In the genomic region with DNA sequence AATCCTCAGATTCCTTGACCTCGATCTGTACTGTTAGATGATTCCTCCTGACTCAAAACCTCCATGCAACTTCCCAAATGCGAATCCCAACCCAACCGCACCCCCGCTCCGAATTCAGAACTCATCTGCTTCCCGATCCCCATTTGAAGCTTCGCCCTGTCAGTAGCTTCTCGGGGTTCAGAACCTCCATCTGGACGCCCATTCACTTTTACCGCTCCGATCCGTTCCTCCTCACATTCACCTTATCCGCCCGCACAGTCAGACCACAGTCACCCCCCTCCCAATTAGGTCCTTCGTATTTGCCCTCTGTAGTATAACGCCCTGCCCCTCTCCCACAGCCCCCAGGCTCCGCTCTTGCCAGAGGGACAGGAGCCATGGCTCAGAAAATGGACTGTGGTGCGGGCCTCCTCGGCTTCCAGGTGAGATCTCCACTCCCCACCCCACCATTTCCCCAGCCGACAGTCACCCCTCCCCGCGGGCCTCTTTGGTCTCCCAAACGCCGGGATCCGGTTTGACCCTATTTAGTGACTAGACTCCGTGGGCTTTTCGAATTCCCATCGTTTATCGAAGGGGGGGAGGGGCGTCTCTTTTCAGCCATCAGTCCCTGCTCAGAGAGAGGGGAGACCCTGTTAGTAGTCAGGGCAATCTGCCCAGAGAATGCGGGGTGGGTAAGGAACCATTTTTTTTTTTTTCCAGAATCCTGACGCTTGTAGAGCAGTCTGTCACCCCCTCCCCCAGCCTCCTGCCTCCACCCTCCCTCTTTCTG, we compare ENCODE assay signal across 8 cellular contexts. TPM values are rescaled to one million over a fixed set of nuclear protein-coding genes. Genes with fewer than 3 reads are reported as not detected.
DNase-seq lines count a peak whose midpoint lies in the region; ATAC-seq and TF ChIP-seq lines count a peak whose summit lies in the region.

No MANE protein-coding gene starts in this region.

- H3K36me3 ChIP-seq in adipocyte (ENCODE audit: control insufficient read depth, insufficient read depth, low read length, severe bottlenecking) (peaks cover 33% of the 10 kb centered on the region), right atrium auricular region (peaks cover 25% of the 10 kb centered on the region)

- no peaks in the 10 kb centered on the region for H3K9me3 ChIP-seq in adipocyte (ENCODE audit: control insufficient read depth, low read length)
- H3K9me3 ChIP-seq in right atrium auricular region = no peaks in the 10 kb centered on the region

- H3K4me3 ChIP-seq in adipocyte (ENCODE audit: low read length) (peak overlapping the region; percentile 85), right atrium auricular region (peak overlapping the region; percentile 60 to 63)

- H3K9ac ChIP-seq in adipocyte (ENCODE audit: low read length) = peak overlapping the region; percentile 90

- DNase-seq in G401 (ENCODE audit: low spot score) = peak; percentile 43
- peak; percentile 75 for DNase-seq in NCI-H1694 treated with DMSO at 0.1 percent for 48 hours (lab: John Stamatoyannopoulos, UW)
- peak; percentile 39 for DNase-seq in adipocyte (ENCODE audit: low read depth)
- DNase-seq in right atrium auricular region (ENCODE audit: low spot score) = no peak
- DNase-seq in retina = peak; percentile 67
- no peak for DNase-seq in COLO668 (lab: John Stamatoyannopoulos, UW; ENCODE audit: unreplicated experiment)
- DNase-seq in HUDEP-2 (lab: John Stamatoyannopoulos, UW; ENCODE audit: unreplicated experiment in 76 of 76) = no peak

- peak overlapping the region; percentile 81 for H3K27ac ChIP-seq in right atrium auricular region

- H3K27me3 ChIP-seq in adipocyte (replicated peaks; ENCODE audit: control insufficient read depth, insufficient read depth, low read length) (no peaks in the 10 kb centered on the region), right atrium auricular region (no peaks in the 10 kb centered on the region)

- TF ChIP-seq CTCF in right atrium auricular region (IDR thresholded peaks at IDR 0.05) = no peak

- in situ Hi-C loops in G401 (cut with HindIII; ENCODE audit: low sequenced_read_pairs) = no loop called here

- ATAC-seq in HG03439 (IDR thresholded peaks at IDR 0.05; ENCODE audit: unreplicated experiment) = no peak

- H3K4me1 ChIP-seq in adipocyte (ENCODE audit: control insufficient read depth, insufficient read depth, low read length) (peaks cover 19% of the 10 kb centered on the region), right atrium auricular region (peaks cover 0 to 4% of the 10 kb centered on the region in 2 donors)

RNA-seq across cellular contexts. Expression of a gene that starts 0.7 kb away (rescaled TPM):
- total RNA-seq in G401 (2014; rRNA removed; shearing (Covaris generic)) = 103 and 129 TPM in 2 replicates
- total RNA-seq in right atrium auricular region = 100 to 1,000 TPM in 1 of 2 donors, 10 to 100 TPM in 1; 75.2 to 127 TPM

Comparison
In these comparisons a context has a peak if more than half of its experiments do, and no peak if none do; other contexts are left out.
1. DNase-seq: peak in G401 (single experiment), NCI-H1694 treated with DMSO at 0.1 percent for 48 hours (single experiment), adipocyte (single experiment) and retina (single experiment); none in right atrium auricular region (single experiment), COLO668 (single experiment) and HUDEP-2 (0 of 76).